7 cellular contexts compared by ENCODE assay signal in the genomic region with DNA sequence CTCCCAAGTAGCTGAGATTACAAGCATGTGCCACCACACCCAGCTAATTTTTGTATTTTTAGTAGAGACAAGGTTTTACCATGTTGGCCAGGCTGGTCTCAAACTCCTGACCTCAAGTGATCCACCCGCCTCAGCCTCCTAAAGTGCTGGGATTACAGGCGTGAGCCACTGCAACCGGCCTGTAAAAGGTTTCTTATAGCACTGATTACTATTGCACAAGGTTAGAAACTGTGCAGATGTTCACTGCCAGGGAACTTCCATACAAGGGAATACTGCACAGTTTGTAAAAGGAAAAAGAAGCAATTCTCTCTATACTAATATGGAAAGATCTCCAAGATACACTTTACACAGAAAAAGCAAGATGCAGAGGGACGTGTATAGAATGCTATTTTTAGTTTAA. TPM values are rescaled to one million over a fixed set of nuclear protein-coding genes. Genes with fewer than 3 reads are reported as not detected.
DNase-seq lines count a peak whose midpoint lies in the region; ATAC-seq, FAIRE-seq and TF ChIP-seq lines count a peak whose summit lies in the region.
"Not testable (repeated sequence)": the region's sequence is repeated elsewhere in the genome, so short reads cannot be mapped to it uniquely, and the experiment has no call there.

No MANE protein-coding gene starts in this region.

- H3K4me3 Mint-ChIP-seq in CD8-positive, alpha-beta T cell: peak overlapping the region; percentile 29
- H3K4me3 Mint-ChIP-seq in T-helper 17 cell; activated T-cell treated with anti-CD3 and anti-CD28 coated beads, Interleukin-2, amount 50 U/mL, for 72 hours; activated naive CD8-positive, alpha-beta T cell; astrocyte (ENCODE audit: unreplicated experiment); natural killer cell treated with Interleukin-12 subunit alpha and Interleukin-12 subunit beta and Interleukin-15 and Interleukin-18, amount 100 ng/mL, for 72 hours: not testable (repeated sequence)
- peak overlapping the region in 1 of 5 donors; percentile 40 for H3K4me3 Mint-ChIP-seq in immature natural killer cell

- not testable (repeated sequence) for H3K9me3 ChIP-seq in CD8-positive, alpha-beta T cell (ENCODE audit: low read length); T-helper 17 cell (ENCODE audit: control insufficient read depth, low read length, poor library complexity, severe bottlenecking); astrocyte (ENCODE audit: insufficient read depth, low read depth, low read length)

- peaks cover 88% of the 10 kb centered on the region for H3K36me3 Mint-ChIP-seq in CD8-positive, alpha-beta T cell
- H3K36me3 Mint-ChIP-seq in T-helper 17 cell (ENCODE audit: low read depth) (peaks cover 18% of the 10 kb centered on the region), astrocyte (ENCODE audit: low read depth, unreplicated experiment) (peaks cover 38% of the 10 kb centered on the region), immature natural killer cell (peaks cover 32 to 68% (median 51%) of the 10 kb centered on the region in 3 donors)
- peaks cover 19 to 23% of the 10 kb centered on the region in 2 donors for H3K36me3 Mint-ChIP-seq in activated T-cell treated with anti-CD3 and anti-CD28 coated beads, Interleukin-2, amount 50 U/mL, for 72 hours (ENCODE audit: insufficient read depth in 2 of 2)
- peaks cover 16% of the 10 kb centered on the region for H3K36me3 Mint-ChIP-seq in activated naive CD8-positive, alpha-beta T cell
- peaks cover 40% of the 10 kb centered on the region for H3K36me3 Mint-ChIP-seq in natural killer cell treated with Interleukin-12 subunit alpha and Interleukin-12 subunit beta and Interleukin-15 and Interleukin-18, amount 100 ng/mL, for 72 hours

- POLR2A ChIA-PET in CD8-positive, alpha-beta T cell (lab: Charles Lee): not testable (repeated sequence)

- H3K27me3 ChIP-seq in CD8-positive, alpha-beta T cell (ENCODE audit: insufficient read depth, low read length); astrocyte (ENCODE audit: insufficient read depth, low read length): not testable (repeated sequence)

- H2AFZ ChIP-seq in astrocyte (ENCODE audit: low read depth, low read length): not testable (repeated sequence)

- not testable (repeated sequence) for H3K27ac ChIP-seq in CD8-positive, alpha-beta T cell (ENCODE audit: low read depth, low read length); astrocyte (ENCODE audit: low read depth, low read length)

- not testable (repeated sequence) for H3K79me2 ChIP-seq in astrocyte (ENCODE audit: insufficient read depth, low read length)

- FAIRE-seq in astrocyte (lab: Jason Lieb, UNC): not testable (repeated sequence)

- ATAC-seq in CD8-positive, alpha-beta T cell; T-helper 17 cell; activated T-cell treated with anti-CD3 and anti-CD28 coated beads, Interleukin-2, amount 50 U/mL, for 72 hours (replicated peaks in 1 of 2); natural killer cell treated with Interleukin-12 subunit alpha and Interleukin-12 subunit beta and Interleukin-15 and Interleukin-18, amount 100 ng/mL, for 72 hours: not testable (repeated sequence)

- peaks cover 55% of the 10 kb centered on the region for H3K4me1 ChIP-seq in CD8-positive, alpha-beta T cell (ENCODE audit: insufficient read depth, low read length)
- H3K4me1 ChIP-seq in astrocyte (ENCODE audit: insufficient read depth, low read length): not testable (repeated sequence)

- H3K9me3 Mint-ChIP-seq in CD8-positive, alpha-beta T cell; activated T-cell treated with anti-CD3 and anti-CD28 coated beads, Interleukin-2, amount 50 U/mL, for 72 hours; activated naive CD8-positive, alpha-beta T cell (ENCODE audit: low read depth); astrocyte (ENCODE audit: unreplicated experiment); immature natural killer cell; natural killer cell treated with Interleukin-12 subunit alpha and Interleukin-12 subunit beta and Interleukin-15 and Interleukin-18, amount 100 ng/mL, for 72 hours: not testable (repeated sequence)

- H3K4me3 ChIP-seq in CD8-positive, alpha-beta T cell (ENCODE audit: low read depth, low read length); astrocyte (ENCODE audit: insufficient read depth, low read depth, low read length): not testable (repeated sequence)

- not testable (repeated sequence) for DNase-seq in CD8-positive, alpha-beta T cell; T-helper 17 cell; activated T-cell treated with anti-CD3 and anti-CD28 coated beads, Interleukin-2, amount 50 U/mL, for 72 hours; astrocyte (ENCODE audit: low read depth); immature natural killer cell; natural killer cell treated with Interleukin-12 subunit alpha and Interleukin-12 subunit beta and Interleukin-15 and Interleukin-18, amount 100 ng/mL, for 72 hours (ENCODE audit: low spot score)

- CTCF ChIA-PET in CD8-positive, alpha-beta T cell (lab: Charles Lee): interaction anchor here (0.6 to 1.6 kb wide), 2 partner anchors 9 to 200 kb away, joined by 3 to 4 read pairs; no protein-coding TSS in a partner anchor

- H3K27ac Mint-ChIP-seq in CD8-positive, alpha-beta T cell: peak overlapping the region; percentile 87
- H3K27ac Mint-ChIP-seq in T-helper 17 cell (peak overlapping the region; percentile 91), astrocyte (ENCODE audit: unreplicated experiment) (peak overlapping the region; percentile 26), immature natural killer cell (peak overlapping the region; percentile 34 to 88 (median 72))
- peak overlapping the region; percentile 46 for H3K27ac Mint-ChIP-seq in activated T-cell treated with anti-CD3 and anti-CD28 coated beads, Interleukin-2, amount 50 U/mL, for 72 hours
- H3K27ac Mint-ChIP-seq in activated naive CD8-positive, alpha-beta T cell: peak overlapping the region; percentile 74
- H3K27ac Mint-ChIP-seq in natural killer cell treated with Interleukin-12 subunit alpha and Interleukin-12 subunit beta and Interleukin-15 and Interleukin-18, amount 100 ng/mL, for 72 hours: peak overlapping the region; percentile 65 to 75

- TF ChIP-seq CTCF in CD8-positive, alpha-beta T cell (IDR thresholded peaks at IDR 0.05); astrocyte (IDR thresholded peaks at IDR 0.05; ENCODE audit: insufficient read depth, low read depth, low read length): not testable (repeated sequence)

- peaks cover 43% of the 10 kb centered on the region for H3K36me3 ChIP-seq in CD8-positive, alpha-beta T cell (ENCODE audit: insufficient read depth, low read length)
- not testable (repeated sequence) for H3K36me3 ChIP-seq in astrocyte (ENCODE audit: insufficient read depth, low read length)

- H4K20me1 ChIP-seq in astrocyte (ENCODE audit: insufficient read depth, low read length): not testable (repeated sequence)

- H3K4me1 Mint-ChIP-seq in CD8-positive, alpha-beta T cell (ENCODE audit: low read depth): peaks cover 74% of the 10 kb centered on the region
- H3K4me1 Mint-ChIP-seq in T-helper 17 cell (peaks cover 40% of the 10 kb centered on the region), immature natural killer cell (peaks cover 54 to 81% of the 10 kb centered on the region in 2 donors)
- H3K4me1 Mint-ChIP-seq in activated T-cell treated with anti-CD3 and anti-CD28 coated beads, Interleukin-2, amount 50 U/mL, for 72 hours (ENCODE audit: low read depth): peaks cover 50% of the 10 kb centered on the region
- H3K4me1 Mint-ChIP-seq in activated naive CD8-positive, alpha-beta T cell (ENCODE audit: low read depth): peaks cover 77% of the 10 kb centered on the region
- not testable (repeated sequence) for H3K4me1 Mint-ChIP-seq in astrocyte (ENCODE audit: low read depth, unreplicated experiment)
- H3K4me1 Mint-ChIP-seq in natural killer cell treated with Interleukin-12 subunit alpha and Interleukin-12 subunit beta and Interleukin-15 and Interleukin-18, amount 100 ng/mL, for 72 hours (ENCODE audit: low read depth in 2 of 2): peaks cover 37 to 55% of the 10 kb centered on the region in 2 donors

- H3K27me3 Mint-ChIP-seq in CD8-positive, alpha-beta T cell (ENCODE audit: low read depth); T-helper 17 cell; activated T-cell treated with anti-CD3 and anti-CD28 coated beads, Interleukin-2, amount 50 U/mL, for 72 hours (ENCODE audit: low read depth); activated naive CD8-positive, alpha-beta T cell; astrocyte (ENCODE audit: low read depth, unreplicated experiment); immature natural killer cell (ENCODE audit: low read depth in 3 of 3); natural killer cell treated with Interleukin-12 subunit alpha and Interleukin-12 subunit beta and Interleukin-15 and Interleukin-18, amount 100 ng/mL, for 72 hours: not testable (repeated sequence)

- H3K9ac ChIP-seq in astrocyte (ENCODE audit: low read length): not testable (repeated sequence)

- not testable (repeated sequence) for H3K4me2 ChIP-seq in astrocyte (ENCODE audit: low read length)

- intact Hi-C loops in CD8-positive, alpha-beta T cell (cut with DNase I, micrococcal nuclease): not testable (repeated sequence)

RNA-seq across cellular contexts. Expression of gene BTN3A2, which starts 6.8 kb away (rescaled TPM):
- total RNA-seq in CD8-positive, alpha-beta T cell: 10 to 100 TPM; 38.4 to 43.6 TPM
- total RNA-seq in T-helper 17 cell (100 to 1,000 TPM; 115 to 147 TPM), astrocyte (31.7 and 34.1 TPM in 2 replicates)
- 10 to 100 TPM; 51.9 to 72.0 TPM for total RNA-seq in activated T-cell treated with anti-CD3 and anti-CD28 coated beads, Interleukin-2, amount 50 U/mL, for 72 hours
- 100 to 1,000 TPM; 122 to 227 (median 158) TPM for polyA plus RNA-seq in immature natural killer cell
- total RNA-seq in natural killer cell treated with Interleukin-12 subunit alpha and Interleukin-12 subunit beta and Interleukin-15 and Interleukin-18, amount 100 ng/mL, for 72 hours: 100 to 1,000 TPM; 107 to 133 TPM

RNA-seq across cellular contexts. Expression of gene BTN2A2, which starts 11.1 kb away (rescaled TPM):
- 10 to 100 TPM; 14.1 to 15.5 TPM for total RNA-seq in CD8-positive, alpha-beta T cell
- total RNA-seq in T-helper 17 cell (10 to 100 TPM; 21.4 to 23.6 TPM), astrocyte (19.9 and 25.1 TPM in 2 replicates)
- 10 to 100 TPM; 25.7 to 33.5 TPM for total RNA-seq in activated T-cell treated with anti-CD3 and anti-CD28 coated beads, Interleukin-2, amount 50 U/mL, for 72 hours
- 10 to 100 TPM in 1 of 3 donors, 1 to 10 TPM in 2; 6.6 to 13.5 (median 7.5) TPM for polyA plus RNA-seq in immature natural killer cell
- total RNA-seq in natural killer cell treated with Interleukin-12 subunit alpha and Interleukin-12 subunit beta and Interleukin-15 and Interleukin-18, amount 100 ng/mL, for 72 hours: 10 to 100 TPM; 24.6 to 31.8 TPM

RNA-seq across cellular contexts. Expression of gene BTN3A1, which starts 30.3 kb away (rescaled TPM):
- total RNA-seq in CD8-positive, alpha-beta T cell: 100 to 1,000 TPM in 1 of 2 experiments, 10 to 100 TPM in 1; 97.0 to 104 TPM
- total RNA-seq in T-helper 17 cell: 100 to 1,000 TPM; 169 to 205 TPM
- 10 to 100 TPM; 57.3 to 62.8 TPM for total RNA-seq in activated T-cell treated with anti-CD3 and anti-CD28 coated beads, Interleukin-2, amount 50 U/mL, for 72 hours
- 22.2 and 29.9 TPM in 2 replicates for total RNA-seq in astrocyte
- polyA plus RNA-seq in immature natural killer cell: 100 to 1,000 TPM in 1 of 3 donors, 10 to 100 TPM in 2; 57.3 to 117 (median 98.5) TPM
- total RNA-seq in natural killer cell treated with Interleukin-12 subunit alpha and Interleukin-12 subunit beta and Interleukin-15 and Interleukin-18, amount 100 ng/mL, for 72 hours: 10 to 100 TPM; 53.6 to 80.6 TPM

Comparison
In these comparisons a context has a peak if more than half of its experiments do, and no peak if none do; other contexts are left out.
1. H3K27ac Mint-ChIP-seq: peak in every context shown above with its lines; median percentile 91 in T-helper 17 cell; 87 in CD8-positive, alpha-beta T cell; 74 in activated naive CD8-positive, alpha-beta T cell; 72 in immature natural killer cell; 70 in natural killer cell treated with Interleukin-12 subunit alpha and Interleukin-12 subunit beta and Interleukin-15 and Interleukin-18, amount 100 ng/mL, for 72 hours; 46 in activated T-cell treated with anti-CD3 and anti-CD28 coated beads, Interleukin-2, amount 50 U/mL, for 72 hours; 26 in astrocyte.